Comparison of ENCODE assay signal across 1 cellular context in the genomic region with DNA sequence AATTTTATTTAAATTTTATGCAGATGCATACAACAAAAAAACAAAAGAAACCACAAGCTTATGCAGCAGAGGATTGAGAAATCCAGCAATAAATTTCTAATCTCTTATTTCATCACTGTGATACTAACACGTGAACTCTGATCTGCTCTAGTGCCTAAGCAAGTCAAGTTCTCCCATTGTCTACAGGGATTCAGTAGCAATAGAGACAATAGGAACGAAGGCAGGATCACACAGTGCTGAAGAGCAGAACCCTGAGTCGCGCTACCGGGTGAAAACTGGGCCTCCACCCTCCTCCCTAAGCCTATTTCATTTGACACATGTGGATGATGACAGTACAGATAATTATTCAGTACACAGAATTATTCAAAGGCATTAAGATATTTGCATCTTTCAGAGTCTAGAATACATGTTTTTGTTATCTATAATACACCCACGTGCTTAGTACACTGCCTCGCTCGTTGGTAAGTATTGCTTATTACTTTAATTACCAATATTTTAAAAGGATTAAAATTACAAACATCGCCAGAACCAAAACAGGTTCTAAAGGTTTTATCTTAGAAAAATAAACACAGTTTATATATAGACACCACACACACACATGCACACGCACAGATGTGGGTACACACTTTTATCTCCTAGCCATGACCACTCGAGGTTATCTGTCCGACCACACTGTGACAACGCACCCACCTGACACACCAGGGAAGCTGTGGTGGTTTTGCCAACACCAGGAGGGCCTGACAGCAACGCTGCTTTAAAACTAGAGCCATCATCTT.
TF ChIP-seq lines count a peak whose summit lies in the region.

No MANE protein-coding gene starts in this region.

TF ChIP-seq in K562, 482 proteins besides CTCF, POLR2A, EP300 and RAD21 (continued from another document):
- TF ChIP-seq, protein P1, sequence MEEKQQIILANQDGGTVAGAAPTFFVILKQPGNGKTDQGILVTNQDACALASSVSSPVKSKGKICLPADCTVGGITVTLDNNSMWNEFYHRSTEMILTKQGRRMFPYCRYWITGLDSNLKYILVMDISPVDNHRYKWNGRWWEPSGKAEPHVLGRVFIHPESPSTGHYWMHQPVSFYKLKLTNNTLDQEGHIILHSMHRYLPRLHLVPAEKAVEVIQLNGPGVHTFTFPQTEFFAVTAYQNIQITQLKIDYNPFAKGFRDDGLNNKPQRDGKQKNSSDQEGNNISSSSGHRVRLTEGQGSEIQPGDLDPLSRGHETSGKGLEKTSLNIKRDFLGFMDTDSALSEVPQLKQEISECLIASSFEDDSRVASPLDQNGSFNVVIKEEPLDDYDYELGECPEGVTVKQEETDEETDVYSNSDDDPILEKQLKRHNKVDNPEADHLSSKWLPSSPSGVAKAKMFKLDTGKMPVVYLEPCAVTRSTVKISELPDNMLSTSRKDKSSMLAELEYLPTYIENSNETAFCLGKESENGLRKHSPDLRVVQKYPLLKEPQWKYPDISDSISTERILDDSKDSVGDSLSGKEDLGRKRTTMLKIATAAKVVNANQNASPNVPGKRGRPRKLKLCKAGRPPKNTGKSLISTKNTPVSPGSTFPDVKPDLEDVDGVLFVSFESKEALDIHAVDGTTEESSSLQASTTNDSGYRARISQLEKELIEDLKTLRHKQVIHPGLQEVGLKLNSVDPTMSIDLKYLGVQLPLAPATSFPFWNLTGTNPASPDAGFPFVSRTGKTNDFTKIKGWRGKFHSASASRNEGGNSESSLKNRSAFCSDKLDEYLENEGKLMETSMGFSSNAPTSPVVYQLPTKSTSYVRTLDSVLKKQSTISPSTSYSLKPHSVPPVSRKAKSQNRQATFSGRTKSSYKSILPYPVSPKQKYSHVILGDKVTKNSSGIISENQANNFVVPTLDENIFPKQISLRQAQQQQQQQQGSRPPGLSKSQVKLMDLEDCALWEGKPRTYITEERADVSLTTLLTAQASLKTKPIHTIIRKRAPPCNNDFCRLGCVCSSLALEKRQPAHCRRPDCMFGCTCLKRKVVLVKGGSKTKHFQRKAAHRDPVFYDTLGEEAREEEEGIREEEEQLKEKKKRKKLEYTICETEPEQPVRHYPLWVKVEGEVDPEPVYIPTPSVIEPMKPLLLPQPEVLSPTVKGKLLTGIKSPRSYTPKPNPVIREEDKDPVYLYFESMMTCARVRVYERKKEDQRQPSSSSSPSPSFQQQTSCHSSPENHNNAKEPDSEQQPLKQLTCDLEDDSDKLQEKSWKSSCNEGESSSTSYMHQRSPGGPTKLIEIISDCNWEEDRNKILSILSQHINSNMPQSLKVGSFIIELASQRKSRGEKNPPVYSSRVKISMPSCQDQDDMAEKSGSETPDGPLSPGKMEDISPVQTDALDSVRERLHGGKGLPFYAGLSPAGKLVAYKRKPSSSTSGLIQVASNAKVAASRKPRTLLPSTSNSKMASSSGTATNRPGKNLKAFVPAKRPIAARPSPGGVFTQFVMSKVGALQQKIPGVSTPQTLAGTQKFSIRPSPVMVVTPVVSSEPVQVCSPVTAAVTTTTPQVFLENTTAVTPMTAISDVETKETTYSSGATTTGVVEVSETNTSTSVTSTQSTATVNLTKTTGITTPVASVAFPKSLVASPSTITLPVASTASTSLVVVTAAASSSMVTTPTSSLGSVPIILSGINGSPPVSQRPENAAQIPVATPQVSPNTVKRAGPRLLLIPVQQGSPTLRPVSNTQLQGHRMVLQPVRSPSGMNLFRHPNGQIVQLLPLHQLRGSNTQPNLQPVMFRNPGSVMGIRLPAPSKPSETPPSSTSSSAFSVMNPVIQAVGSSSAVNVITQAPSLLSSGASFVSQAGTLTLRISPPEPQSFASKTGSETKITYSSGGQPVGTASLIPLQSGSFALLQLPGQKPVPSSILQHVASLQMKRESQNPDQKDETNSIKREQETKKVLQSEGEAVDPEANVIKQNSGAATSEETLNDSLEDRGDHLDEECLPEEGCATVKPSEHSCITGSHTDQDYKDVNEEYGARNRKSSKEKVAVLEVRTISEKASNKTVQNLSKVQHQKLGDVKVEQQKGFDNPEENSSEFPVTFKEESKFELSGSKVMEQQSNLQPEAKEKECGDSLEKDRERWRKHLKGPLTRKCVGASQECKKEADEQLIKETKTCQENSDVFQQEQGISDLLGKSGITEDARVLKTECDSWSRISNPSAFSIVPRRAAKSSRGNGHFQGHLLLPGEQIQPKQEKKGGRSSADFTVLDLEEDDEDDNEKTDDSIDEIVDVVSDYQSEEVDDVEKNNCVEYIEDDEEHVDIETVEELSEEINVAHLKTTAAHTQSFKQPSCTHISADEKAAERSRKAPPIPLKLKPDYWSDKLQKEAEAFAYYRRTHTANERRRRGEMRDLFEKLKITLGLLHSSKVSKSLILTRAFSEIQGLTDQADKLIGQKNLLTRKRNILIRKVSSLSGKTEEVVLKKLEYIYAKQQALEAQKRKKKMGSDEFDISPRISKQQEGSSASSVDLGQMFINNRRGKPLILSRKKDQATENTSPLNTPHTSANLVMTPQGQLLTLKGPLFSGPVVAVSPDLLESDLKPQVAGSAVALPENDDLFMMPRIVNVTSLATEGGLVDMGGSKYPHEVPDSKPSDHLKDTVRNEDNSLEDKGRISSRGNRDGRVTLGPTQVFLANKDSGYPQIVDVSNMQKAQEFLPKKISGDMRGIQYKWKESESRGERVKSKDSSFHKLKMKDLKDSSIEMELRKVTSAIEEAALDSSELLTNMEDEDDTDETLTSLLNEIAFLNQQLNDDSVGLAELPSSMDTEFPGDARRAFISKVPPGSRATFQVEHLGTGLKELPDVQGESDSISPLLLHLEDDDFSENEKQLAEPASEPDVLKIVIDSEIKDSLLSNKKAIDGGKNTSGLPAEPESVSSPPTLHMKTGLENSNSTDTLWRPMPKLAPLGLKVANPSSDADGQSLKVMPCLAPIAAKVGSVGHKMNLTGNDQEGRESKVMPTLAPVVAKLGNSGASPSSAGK (IDR thresholded peaks at IDR 0.05) = peak; percentile 41; the same call in 1 of the 2 replicates
- TF ChIP-seq FOXK1 (CRISPR knock-in tag; IDR thresholded peaks at IDR 0.05; ENCODE audit: borderline replicate concordance) = no peak
- no peak for TF ChIP-seq HNRNPH1 (optimal IDR thresholded peaks at IDR 0.05; ENCODE audit: low read depth, low read length)
- no peak for TF ChIP-seq ARHGAP35 (IDR thresholded peaks at IDR 0.05; ENCODE audit: partially characterized antibody)
- TF ChIP-seq, protein P2, sequence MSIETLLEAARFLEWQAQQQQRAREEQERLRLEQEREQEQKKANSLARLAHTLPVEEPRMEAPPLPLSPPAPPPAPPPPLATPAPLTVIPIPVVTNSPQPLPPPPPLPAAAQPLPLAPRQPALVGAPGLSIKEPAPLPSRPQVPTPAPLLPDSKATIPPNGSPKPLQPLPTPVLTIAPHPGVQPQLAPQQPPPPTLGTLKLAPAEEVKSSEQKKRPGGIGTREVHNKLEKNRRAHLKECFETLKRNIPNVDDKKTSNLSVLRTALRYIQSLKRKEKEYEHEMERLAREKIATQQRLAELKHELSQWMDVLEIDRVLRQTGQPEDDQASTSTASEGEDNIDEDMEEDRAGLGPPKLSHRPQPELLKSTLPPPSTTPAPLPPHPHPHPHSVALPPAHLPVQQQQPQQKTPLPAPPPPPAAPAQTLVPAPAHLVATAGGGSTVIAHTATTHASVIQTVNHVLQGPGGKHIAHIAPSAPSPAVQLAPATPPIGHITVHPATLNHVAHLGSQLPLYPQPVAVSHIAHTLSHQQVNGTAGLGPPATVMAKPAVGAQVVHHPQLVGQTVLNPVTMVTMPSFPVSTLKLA (conservative IDR thresholded peaks at IDR 0.05) = peak; percentile 25 to 51; a peak in 2 of 4 replicates
- TF ChIP-seq ZBTB17 (CRISPR knock-in tag; IDR thresholded peaks at IDR 0.05) = no peak
- TF ChIP-seq, protein P3, sequence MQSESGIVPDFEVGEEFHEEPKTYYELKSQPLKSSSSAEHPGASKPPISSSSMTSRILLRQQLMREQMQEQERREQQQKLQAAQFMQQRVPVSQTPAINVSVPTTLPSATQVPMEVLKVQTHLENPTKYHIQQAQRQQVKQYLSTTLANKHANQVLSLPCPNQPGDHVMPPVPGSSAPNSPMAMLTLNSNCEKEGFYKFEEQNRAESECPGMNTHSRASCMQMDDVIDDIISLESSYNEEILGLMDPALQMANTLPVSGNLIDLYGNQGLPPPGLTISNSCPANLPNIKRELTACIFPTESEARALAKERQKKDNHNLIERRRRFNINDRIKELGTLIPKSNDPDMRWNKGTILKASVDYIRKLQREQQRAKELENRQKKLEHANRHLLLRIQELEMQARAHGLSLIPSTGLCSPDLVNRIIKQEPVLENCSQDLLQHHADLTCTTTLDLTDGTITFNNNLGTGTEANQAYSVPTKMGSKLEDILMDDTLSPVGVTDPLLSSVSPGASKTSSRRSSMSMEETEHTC (IDR thresholded peaks at IDR 0.05) = no peak
- no peak for TF ChIP-seq ZFP36 (IDR thresholded peaks at IDR 0.05; ENCODE audit: low read depth, low read length, partially characterized antibody)
- TF ChIP-seq CXXC5 (CRISPR knock-in tag; IDR thresholded peaks at IDR 0.05) = peak; percentile 64
- no peak for TF ChIP-seq SREBF2 (CRISPR knock-in tag; IDR thresholded peaks at IDR 0.05)
- TF ChIP-seq IRF2 (CRISPR knock-in tag; IDR thresholded peaks at IDR 0.05) = no peak
- TF ChIP-seq TBP (optimal IDR thresholded peaks at IDR 0.05; ENCODE audit: low read depth, low read length) = peak; percentile 69
- TF ChIP-seq, protein P4, sequence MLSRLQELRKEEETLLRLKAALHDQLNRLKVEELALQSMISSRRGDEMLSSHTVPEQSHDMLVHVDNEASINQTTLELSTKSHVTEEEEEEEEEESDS (CRISPR knock-in tag; IDR thresholded peaks at IDR 0.05) = peak; percentile 66; the same call in 1 of the 2 replicates
- TF ChIP-seq NCOA6 (IDR thresholded peaks at IDR 0.05) = no peak
